Comparison of ENCODE assay signal across 1 cellular context in the genomic region with DNA sequence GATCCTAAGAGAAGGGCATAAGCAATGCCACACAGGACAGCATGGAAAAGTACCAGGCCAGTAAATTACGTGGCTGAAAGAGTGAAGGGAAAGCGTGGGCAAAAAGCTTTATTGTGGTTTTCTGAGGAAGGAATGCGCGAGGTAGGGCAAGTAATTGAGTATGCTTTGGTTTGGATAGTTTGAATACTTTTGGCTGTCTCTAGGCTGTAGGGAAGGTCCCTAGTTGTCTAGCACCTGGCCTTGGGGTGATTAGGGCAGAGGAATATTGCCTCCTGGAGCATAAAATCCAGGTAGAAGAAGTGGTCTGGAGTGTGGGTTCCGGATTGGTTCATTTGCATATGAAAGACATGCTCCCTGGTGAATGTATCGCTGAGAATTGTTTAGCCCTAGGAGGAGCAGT.
TF ChIP-seq lines count a peak whose summit lies in the region.

No MANE protein-coding gene starts in this region.

TF ChIP-seq in HCT116, 20 proteins besides CTCF, POLR2A, EP300 and RAD21:
- no peak for TF ChIP-seq EZH2phosphoT487 (IDR thresholded peaks at IDR 0.05; ENCODE audit: borderline replicate concordance)
- no peak for TF ChIP-seq SIN3A (IDR thresholded peaks at IDR 0.05; ENCODE audit: low read depth)
- peak; percentile 25; the same call in 1 of the 2 replicates for TF ChIP-seq EGR1 (IDR thresholded peaks at IDR 0.05; ENCODE audit: low read depth)
- TF ChIP-seq FOSL1 (IDR thresholded peaks at IDR 0.05; ENCODE audit: low read depth): no peak
TF ChIP-seq in HCT116: peak in this region for 1.
